ENCODE assay signal across 27 cellular contexts in genomic region chr1:241459186-241459802, GRCh38.
"Had no signal": no experiment of that assay in that cellular context is flagged by ENCODE, and none has a peak within 500 bp of the region (broad histone marks: within the 10 kb centered on the region; RNA-seq: fewer than 3 reads in every experiment).

No MANE protein-coding gene starts in this region.

- H3K27me3 Mint-ChIP-seq: activated CD4-positive, alpha-beta T cell treated with anti-CD3 and anti-CD28 coated beads, Interleukin-2, amount 10 ng/mL, durations not matched to agents 24 days and 14 days; activated T-helper 17 cell treated with anti-CD3 and anti-CD28 coated beads, Interleukin-2, amount 50 U/mL, for 72 hours; progenitor cell of endocrine pancreas; type B pancreatic cell had no signal

- H3K27ac Mint-ChIP-seq: activated CD4-positive, alpha-beta memory T cell treated with anti-CD3 and anti-CD28 coated beads for 36 hours; activated CD4-positive, alpha-beta T cell treated with anti-CD3 and anti-CD28 coated beads, Interleukin-2, amount 10 ng/mL, durations not matched to agents 24 days and 14 days; activated T-helper 17 cell treated with anti-CD3 and anti-CD28 coated beads, Interleukin-2, amount 50 U/mL, for 72 hours; natural killer cell treated with Interleukin-12 subunit alpha and Interleukin-12 subunit beta and Interleukin-15 and Interleukin-18, amount 100 ng/mL, for 72 hours; progenitor cell of endocrine pancreas; stimulated activated naive CD8-positive, alpha-beta T cell treated with anti-CD3 and anti-CD28 coated beads, Interleukin-15, Interleukin-2, amounts not matched to agents 100 ng/mL and 50 ng/mL, for 24 hours; T-helper 1 cell treated with Interleukin-12 subunit alpha and Interleukin-12 subunit beta and Interleukin-4 antibody, amounts not matched to agents 30 μg/mL and 1 μg/mL, for 36 hours; type B pancreatic cell had no signal

- H3K4me1 Mint-ChIP-seq: activated CD4-positive, alpha-beta T cell treated with anti-CD3 and anti-CD28 coated beads, Interleukin-2, amount 10 ng/mL, durations not matched to agents 24 days and 14 days; activated T-helper 17 cell treated with anti-CD3 and anti-CD28 coated beads, Interleukin-2, amount 50 U/mL, for 72 hours had no signal

- DNase-seq: activated CD4-positive, alpha-beta memory T cell treated with anti-CD3 and anti-CD28 coated beads for 36 hours; activated CD4-positive, alpha-beta T cell treated with anti-CD3 and anti-CD28 coated beads, Interleukin-2, amount 10 ng/mL, durations not matched to agents 24 days and 14 days; activated CD4-positive, CD25-positive, alpha-beta regulatory T cell treated with anti-CD3 and anti-CD28 coated beads, Interleukin-2, amount 50 U/mL, for 72 hours; activated CD8-positive, alpha-beta memory T cell treated with anti-CD3 and anti-CD28 coated beads, Interleukin-2, amount 50 U/mL, for 48 hours; activated gamma-delta T cell treated with Interleukin-2 at 50 U/mL for 16 hours; activated naive CD4-positive, alpha-beta T cell treated with anti-CD3 and anti-CD28 coated beads, Interleukin-2, amount 50 U/mL, for 16 hours; activated T-cell treated with anti-CD3 and anti-CD28 coated beads, Interleukin-2, amount 50 U/mL, for 4 hours; amygdala; dorsolateral prefrontal cortex; effector memory CD4-positive, alpha-beta T cell; foreskin fibroblast; heart right ventricle; kidney glomerular epithelial cell; left lung; lower lobe of right lung; mucosa of descending colon; stimulated activated CD4-positive, alpha-beta T cell treated with anti-CD3 and anti-CD28 coated beads, Interleukin-12 subunit alpha, Interleukin-12 subunit beta, amount 100 ng/mL, for 4 hours; stimulated activated CD4-positive, alpha-beta T cell treated with anti-CD3 and anti-CD28 coated beads, Interleukin-4, amount 100 ng/mL, for 1 hour; T1000; uterus had no signal

- ATAC-seq: activated T-cell treated with anti-CD3 and anti-CD28 coated beads, Interleukin-2, amount 50 U/mL, for 4 hours; activated T-helper 17 cell treated with anti-CD3 and anti-CD28 coated beads, Interleukin-2, amount 50 U/mL, for 72 hours; heart right ventricle; left lung; lower lobe of right lung; mucosa of descending colon; natural killer cell treated with Interleukin-12 subunit alpha and Interleukin-12 subunit beta and Interleukin-15 and Interleukin-18, amount 100 ng/mL, for 72 hours; sciatic nerve had no signal

- H3K36me3 Mint-ChIP-seq: activated CD4-positive, alpha-beta memory T cell treated with anti-CD3 and anti-CD28 coated beads for 36 hours; natural killer cell treated with Interleukin-12 subunit alpha and Interleukin-12 subunit beta and Interleukin-15 and Interleukin-18, amount 100 ng/mL, for 72 hours; type B pancreatic cell had no signal

- H3K4me3 Mint-ChIP-seq: activated CD4-positive, alpha-beta memory T cell treated with anti-CD3 and anti-CD28 coated beads for 36 hours; activated CD4-positive, alpha-beta T cell treated with anti-CD3 and anti-CD28 coated beads, Interleukin-2, amount 10 ng/mL, durations not matched to agents 24 days and 14 days; activated T-cell treated with anti-CD3 and anti-CD28 coated beads, Interleukin-2, amount 50 U/mL, for 4 hours; activated T-helper 17 cell treated with anti-CD3 and anti-CD28 coated beads, Interleukin-2, amount 50 U/mL, for 72 hours; natural killer cell treated with Interleukin-12 subunit alpha and Interleukin-12 subunit beta and Interleukin-15 and Interleukin-18, amount 100 ng/mL, for 72 hours; stimulated activated naive CD8-positive, alpha-beta T cell treated with anti-CD3 and anti-CD28 coated beads, Interleukin-15, Interleukin-2, amounts not matched to agents 100 ng/mL and 50 ng/mL, for 24 hours; T-helper 1 cell treated with Interleukin-12 subunit alpha and Interleukin-12 subunit beta and Interleukin-4 antibody, amounts not matched to agents 30 μg/mL and 1 μg/mL, for 36 hours; type B pancreatic cell had no signal

- H3K9me3 Mint-ChIP-seq: activated CD4-positive, alpha-beta memory T cell treated with anti-CD3 and anti-CD28 coated beads for 36 hours; activated CD4-positive, alpha-beta T cell treated with anti-CD3 and anti-CD28 coated beads, Interleukin-2, amount 10 ng/mL, durations not matched to agents 24 days and 14 days; activated T-cell treated with anti-CD3 and anti-CD28 coated beads, Interleukin-2, amount 50 U/mL, for 4 hours; activated T-helper 17 cell treated with anti-CD3 and anti-CD28 coated beads, Interleukin-2, amount 50 U/mL, for 72 hours; stimulated activated naive CD8-positive, alpha-beta T cell treated with anti-CD3 and anti-CD28 coated beads, Interleukin-15, Interleukin-2, amounts not matched to agents 100 ng/mL and 50 ng/mL, for 24 hours; T-helper 1 cell treated with Interleukin-12 subunit alpha and Interleukin-12 subunit beta and Interleukin-4 antibody, amounts not matched to agents 30 μg/mL and 1 μg/mL, for 36 hours; type B pancreatic cell had no signal
